Comparison of ENCODE assay signal across 9 cellular contexts in genomic region chr3:117278424-117279190, GRCh38.
DNase-seq lines count a peak whose midpoint lies in the region; ATAC-seq, FAIRE-seq and TF ChIP-seq lines count a peak whose summit lies in the region.
"Had no signal": no experiment of that assay in that cellular context is flagged by ENCODE, and none has a peak within 500 bp of the region (broad histone marks: within the 10 kb centered on the region; RNA-seq: fewer than 3 reads in every experiment).

No MANE protein-coding gene starts in this region.

- H3K4me1 Mint-ChIP-seq in activated T-helper 2 cell treated with anti-CD3 and anti-CD28 coated beads, Interferon-gamma antibody, Interleukin-2, Interleukin-4, amounts not matched to agents 10 μg/mL and 5 μg/mL and 100 μg/mL, durations not matched to agents 14 hours and 24 hours and 36 hours (ENCODE audit: low read depth), result no peaks in the 10 kb centered on the region

- no peaks in the 10 kb centered on the region for H3K9me2 ChIP-seq in HCT116 (ENCODE audit: insufficient read depth)

- H3K4me3 ChIP-seq in HCT116 (replicated peaks in 1 of 2; ENCODE audit: low read depth in 1 of 2, low read length in 2 of 2) (no peak overlapping the region), liver (ENCODE audit: low read depth in 1 of 3, low read length in 3 of 3) (no peak overlapping the region)

- 14% methylated on average over 5 of the region's 5 CpGs for WGBS in liver

- H3K4me2 ChIP-seq in HCT116 (ENCODE audit: low read length), result peak overlapping the region; percentile 35

- H3K4me1 ChIP-seq in HCT116 (ENCODE audit: control insufficient read depth in 1 of 2, insufficient read depth in 2 of 2, low read length in 2 of 2), result peaks cover 0 to 6% of the 10 kb centered on the region in 2 experiments; a peak in 1 of 4 replicates
- H3K4me1 ChIP-seq in liver (ENCODE audit: control insufficient read depth in 4 of 4, insufficient read depth in 4 of 4, low read length in 3 of 4), result peaks cover 7 to 23% (median 9%) of the 10 kb centered on the region in 4 donors

- H3K36me3 Mint-ChIP-seq in activated T-helper 2 cell treated with anti-CD3 and anti-CD28 coated beads, Interferon-gamma antibody, Interleukin-2, Interleukin-4, amounts not matched to agents 10 μg/mL and 5 μg/mL and 100 μg/mL, durations not matched to agents 14 hours and 24 hours and 36 hours (ENCODE audit: low read depth), result no peaks in the 10 kb centered on the region

- no peak for TF ChIP-seq POLR2A in HCT116 (IDR thresholded peaks at IDR 0.05; ENCODE audit: borderline replicate concordance, extremely low read depth, insufficient read depth, insufficient read length)

- no peaks in the 10 kb centered on the region for H3K36me3 ChIP-seq in HCT116 (ENCODE audit: control insufficient read depth in 1 of 2, insufficient read depth in 2 of 2, low read length in 2 of 2)
- no peaks in the 10 kb centered on the region for H3K36me3 ChIP-seq in liver (ENCODE audit: control insufficient read depth in 4 of 4, insufficient read depth in 3 of 4, low read depth in 1 of 4, low read length in 3 of 4)

- peaks cover 3% of the 10 kb centered on the region for H3K9me3 Mint-ChIP-seq in activated T-helper 2 cell treated with anti-CD3 and anti-CD28 coated beads, Interferon-gamma antibody, Interleukin-2, Interleukin-4, amounts not matched to agents 10 μg/mL and 5 μg/mL and 100 μg/mL, durations not matched to agents 14 hours and 24 hours and 36 hours

- TF ChIP-seq CTCF in HCT116 (IDR thresholded peaks at IDR 0.05 in 2 of 3, conservative IDR thresholded peaks at IDR 0.05 in 1 of 3; ENCODE audit: borderline replicate concordance in 1 of 3, insufficient read depth in 1 of 3, low read depth in 2 of 3, low read length in 2 of 3), result no peak
- TF ChIP-seq CTCF in liver (IDR thresholded peaks at IDR 0.05; ENCODE audit: low read depth, low read length, missing input control), result no peak

- no peak overlapping the region for H3K4me3 Mint-ChIP-seq in activated T-helper 2 cell treated with anti-CD3 and anti-CD28 coated beads, Interferon-gamma antibody, Interleukin-2, Interleukin-4, amounts not matched to agents 10 μg/mL and 5 μg/mL and 100 μg/mL, durations not matched to agents 14 hours and 24 hours and 36 hours (ENCODE audit: low read depth)
- H3K4me3 Mint-ChIP-seq: HFFc6 had no signal

- no peak overlapping the region for H3K27ac Mint-ChIP-seq in activated T-helper 2 cell treated with anti-CD3 and anti-CD28 coated beads, Interferon-gamma antibody, Interleukin-2, Interleukin-4, amounts not matched to agents 10 μg/mL and 5 μg/mL and 100 μg/mL, durations not matched to agents 14 hours and 24 hours and 36 hours
- H3K27ac Mint-ChIP-seq: HFFc6 had no signal

- peak; percentile 76 for ATAC-seq in HCT116

- BruUV-seq in HCT116 (replicated peaks; lab: Mats Ljungman, UMichigan), result no TSS peak

- no peak overlapping the region for H3K9ac ChIP-seq in HCT116 (ENCODE audit: low read length)
- no peak overlapping the region for H3K9ac ChIP-seq in liver (ENCODE audit: low read depth in 1 of 2, low read length in 2 of 2)

- TF ChIP-seq RAD21 in HCT116 (IDR thresholded peaks at IDR 0.05; ENCODE audit: low read depth) (no peak), liver (IDR thresholded peaks at IDR 0.05) (peak in 1 of 2 donors; percentile 18)

- H3K79me2 ChIP-seq in HCT116 (ENCODE audit: insufficient read depth, low read length), result no peaks in the 10 kb centered on the region

- H4K20me1 ChIP-seq in HCT116 (ENCODE audit: insufficient read depth), result no peaks in the 10 kb centered on the region

- H3K9me3 ChIP-seq in HCT116 (ENCODE audit: control insufficient read depth in 1 of 2, insufficient read depth in 1 of 2, low read depth in 1 of 2, low read length in 2 of 2) (no peaks in the 10 kb centered on the region), liver (ENCODE audit: control insufficient read depth in 4 of 4, low read length in 3 of 4) (no peaks in the 10 kb centered on the region)

- H3K27ac ChIP-seq in HCT116 (ENCODE audit: low read depth, low read length), result no peak overlapping the region
- H3K27ac ChIP-seq in liver (ENCODE audit: low read depth in 1 of 2, low read length in 2 of 2), result peak overlapping the region; percentile 78 to 80

- H2AFZ ChIP-seq in HCT116 (ENCODE audit: low read depth, low read length, poor library complexity, severe bottlenecking), result no peak overlapping the region

- no peaks in the 10 kb centered on the region for H3K27me3 Mint-ChIP-seq in activated T-helper 2 cell treated with anti-CD3 and anti-CD28 coated beads, Interferon-gamma antibody, Interleukin-2, Interleukin-4, amounts not matched to agents 10 μg/mL and 5 μg/mL and 100 μg/mL, durations not matched to agents 14 hours and 24 hours and 36 hours (ENCODE audit: low read depth)

- DNase-seq in GM18507 (ENCODE audit: extremely low spot score, insufficient read length, low read depth), result peak; percentile 1
- peak; percentile 8 for DNase-seq in HCT116 (ENCODE audit: low read depth, low spot score)
- DNase-seq in NCI-H446 treated with DMSO at 0.1 percent for 48 hours (lab: John Stamatoyannopoulos, UW), result peak; percentile 77
- DNase-seq in activated T-helper 2 cell treated with anti-CD3 and anti-CD28 coated beads, Interferon-gamma antibody, Interleukin-2, Interleukin-4, amounts not matched to agents 10 μg/mL and 5 μg/mL and 100 μg/mL, durations not matched to agents 14 hours and 24 hours and 36 hours (ENCODE audit: low spot score), result no peak
- DNase-seq in activated CD8-positive, alpha-beta memory T cell treated with anti-CD3 and anti-CD28 coated beads, Interleukin-2, amount 50 U/mL, for 48 hours, result no peak
- DNase-seq in 8988T, result no peak
- no peak for DNase-seq in HTR-8/SVneo (ENCODE audit: insufficient read length, low spot score)
- DNase-seq: HFFc6 had no signal

- RAD21 ChIA-PET in HCT116 (lab: Charles Lee; ENCODE audit: low non-redundant PET in 1 of 2, low total read pairs in 2 of 2, uncharacterized antibody in 2 of 2, unreplicated experiment in 2 of 2), result interaction anchor here in 1 of 2 experiments (0.6 kb wide), 1 partner anchor 123 kb away, joined by 3 read pairs; no protein-coding TSS in a partner anchor

- POLR2A ChIA-PET in HCT116 (lab: Charles Lee), result no interaction called here

- CTCF ChIA-PET in HCT116 (lab: Charles Lee), result no interaction called here

- intact Hi-C loops in HCT116 (cut with micrococcal nuclease), result no loop called here
- intact Hi-C loops in activated T-helper 2 cell treated with anti-CD3 and anti-CD28 coated beads, Interferon-gamma antibody, Interleukin-2, Interleukin-4, amounts not matched to agents 10 μg/mL and 5 μg/mL and 100 μg/mL, durations not matched to agents 14 hours and 24 hours and 36 hours (cut with micrococcal nuclease), result no loop called here

- FAIRE-seq in GM18507 (lab: Jason Lieb, UNC) (peak; percentile 76), HTR-8/SVneo (lab: Jason Lieb, UNC) (no peak)

- H3K27me3 ChIP-seq in HCT116 (ENCODE audit: insufficient read depth, low read length), result no peaks in the 10 kb centered on the region
- H3K27me3 ChIP-seq in liver (ENCODE audit: control insufficient read depth in 4 of 4, insufficient read depth in 4 of 4, low read length in 3 of 4), result no peaks in the 10 kb centered on the region

TF ChIP-seq in HCT116, 20 proteins besides CTCF, POLR2A, EP300 and RAD21:
- no peak for TF ChIP-seq ZFX (IDR thresholded peaks at IDR 0.05)
- TF ChIP-seq EGR1 (IDR thresholded peaks at IDR 0.05; ENCODE audit: low read depth), result no peak
- no peak for TF ChIP-seq EZH2 (IDR thresholded peaks at IDR 0.05)

TF ChIP-seq in liver, 16 proteins besides CTCF, POLR2A, EP300 and RAD21 (continues in another document):
- TF ChIP-seq RXRA (IDR thresholded peaks at IDR 0.05) (peak; percentile 58 to 74), SP1 (IDR thresholded peaks at IDR 0.05) (peak; percentile 81), ATF3 (IDR thresholded peaks at IDR 0.05) (peak; percentile 44), HNF4A (conservative IDR thresholded peaks at IDR 0.05) (peak in 1 of 2 donors; percentile 34), GABPA (IDR thresholded peaks at IDR 0.05 in 1 of 2, conservative IDR thresholded peaks at IDR 0.05 in 1 of 2) (no peak), FOXA1 (IDR thresholded peaks at IDR 0.05) (no peak), HNF4G (IDR thresholded peaks at IDR 0.05) (no peak), TAF1 (conservative IDR thresholded peaks at IDR 0.05) (peak; percentile 21), FOXA2 (IDR thresholded peaks at IDR 0.05) (peak; percentile 11), NR2F2 (IDR thresholded peaks at IDR 0.05) (no peak), YY1 (IDR thresholded peaks at IDR 0.05) (peak; percentile 96), EGR1 (IDR thresholded peaks at IDR 0.05; ENCODE audit: low read depth in 2 of 2) (no peak), ZBTB33 (IDR thresholded peaks at IDR 0.05) (no peak)
- TF ChIP-seq, protein P1, sequence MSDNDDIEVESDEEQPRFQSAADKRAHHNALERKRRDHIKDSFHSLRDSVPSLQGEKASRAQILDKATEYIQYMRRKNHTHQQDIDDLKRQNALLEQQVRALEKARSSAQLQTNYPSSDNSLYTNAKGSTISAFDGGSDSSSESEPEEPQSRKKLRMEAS (IDR thresholded peaks at IDR 0.05), result peak; percentile 33

Comparison
In these comparisons a context has a peak if more than half of its experiments do, and no peak if none do; other contexts are left out.
1. DNase-seq: peak in GM18507 (single experiment), HCT116 (single experiment) and NCI-H446 treated with DMSO at 0.1 percent for 48 hours (single experiment); none in activated T-helper 2 cell treated with anti-CD3 and anti-CD28 coated beads, Interferon-gamma antibody, Interleukin-2, Interleukin-4, amounts not matched to agents 10 μg/mL and 5 μg/mL and 100 μg/mL, durations not matched to agents 14 hours and 24 hours and 36 hours (single experiment), activated CD8-positive, alpha-beta memory T cell treated with anti-CD3 and anti-CD28 coated beads, Interleukin-2, amount 50 U/mL, for 48 hours (single experiment), 8988T (single experiment) and HTR-8/SVneo (single experiment).